7 cellular contexts compared by ENCODE assay signal in the genomic region with DNA sequence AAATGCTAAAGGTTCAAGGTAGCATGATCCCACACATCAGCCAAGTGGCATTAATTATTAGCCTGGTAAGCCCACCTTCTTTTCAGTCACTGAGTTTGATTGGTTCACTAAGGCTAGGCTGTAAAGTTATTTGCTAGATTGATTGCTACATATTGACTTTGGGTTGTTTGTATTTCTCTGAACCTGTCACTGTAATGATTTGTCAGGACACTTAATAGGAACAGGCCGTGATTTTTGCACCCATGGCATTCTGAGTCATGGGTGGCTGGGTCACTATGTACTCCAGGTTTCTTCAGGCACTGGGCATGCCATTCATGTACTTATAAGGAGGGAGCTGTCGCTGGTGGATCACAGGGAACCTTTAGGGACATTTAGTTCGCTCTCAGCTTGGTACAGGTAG. TPM values are rescaled to one million over a fixed set of nuclear protein-coding genes. Genes with fewer than 3 reads are reported as not detected.
DNase-seq lines count a peak whose midpoint lies in the region; ATAC-seq, FAIRE-seq and TF ChIP-seq lines count a peak whose summit lies in the region.
"Not testable (repeated sequence)": the region's sequence is repeated elsewhere in the genome, so short reads cannot be mapped to it uniquely, and the experiment has no call there.

No MANE protein-coding gene starts in this region.

- WGBS in liver = 23% methylated on average over 2 of the region's 3 CpGs

- not testable (repeated sequence) for ATAC-seq in gastrocnemius medialis

- not testable (repeated sequence) for H3K4me1 ChIP-seq in breast epithelium; kidney (ENCODE audit: control insufficient read depth in 1 of 2, insufficient read depth in 1 of 2, low read depth in 1 of 2, low read length in 2 of 2); liver (ENCODE audit: control insufficient read depth in 4 of 4, insufficient read depth in 4 of 4, low read length in 3 of 4); gastrocnemius medialis; tibial artery

- TF ChIP-seq POLR2A in breast epithelium (IDR thresholded peaks at IDR 0.05); gastrocnemius medialis (IDR thresholded peaks at IDR 0.05): not testable (repeated sequence)

- not testable (repeated sequence) for TF ChIP-seq RAD21 in liver (IDR thresholded peaks at IDR 0.05)

- intact Hi-C loops in breast epithelium (cut with DNase I; ENCODE audit: low total_unique reads); kidney (cut with DNase I); gastrocnemius medialis (cut with DNase I; ENCODE audit: low total_unique reads); tibial artery (cut with DNase I; ENCODE audit: low total_unique reads): not testable (repeated sequence)

- H3K36me3 ChIP-seq in breast epithelium; kidney (ENCODE audit: control insufficient read depth in 1 of 2, insufficient read depth in 2 of 2, low read length in 2 of 2); liver (ENCODE audit: control insufficient read depth in 4 of 4, insufficient read depth in 3 of 4, low read depth in 1 of 4, low read length in 3 of 4); gastrocnemius medialis; tibial artery: not testable (repeated sequence)

- H3K4me3 ChIP-seq in breast epithelium; kidney (ENCODE audit: low read length in 2 of 2); liver (ENCODE audit: low read depth in 1 of 3, low read length in 3 of 3); gastrocnemius medialis; tibial artery: not testable (repeated sequence)

- in situ Hi-C loops in gastrocnemius medialis (cut with MboI; ENCODE audit: low sequenced_read_pairs in 4 of 4) = not testable (repeated sequence)

- not testable (repeated sequence) for FAIRE-seq in kidney (lab: Jason Lieb, UNC)

- not testable (repeated sequence) for TF ChIP-seq CTCF in breast epithelium (IDR thresholded peaks at IDR 0.05); kidney (IDR thresholded peaks at IDR 0.05; ENCODE audit: borderline replicate concordance, extremely low read depth, insufficient read depth); liver (IDR thresholded peaks at IDR 0.05; ENCODE audit: low read depth, low read length, missing input control); gastrocnemius medialis (IDR thresholded peaks at IDR 0.05 in 4 of 5, conservative IDR thresholded peaks at IDR 0.05 in 1 of 5); tibial artery (IDR thresholded peaks at IDR 0.05)

- DNase-seq in HT-29 (ENCODE audit: low spot score) (peak; percentile 1), breast epithelium (ENCODE audit: low spot score in 2 of 2) (peak; percentile 39 to 49), kidney (peak; percentile 42), mucosa of gallbladder (ENCODE audit: low spot score) (peak; percentile 61), gastrocnemius medialis (peak; percentile 37 to 52), tibial artery (peak; percentile 19 to 68)

- not testable (repeated sequence) for H3K27me3 ChIP-seq in breast epithelium; liver (ENCODE audit: control insufficient read depth in 4 of 4, insufficient read depth in 4 of 4, low read length in 3 of 4); gastrocnemius medialis; tibial artery

- not testable (repeated sequence) for H3K9me3 ChIP-seq in breast epithelium; kidney (ENCODE audit: control insufficient read depth in 1 of 2, low read length in 2 of 2); liver (ENCODE audit: control insufficient read depth in 4 of 4, low read length in 3 of 4); gastrocnemius medialis; tibial artery

- H3K27ac ChIP-seq in breast epithelium; kidney (ENCODE audit: low read depth in 2 of 2, low read length in 2 of 2); gastrocnemius medialis; tibial artery: not testable (repeated sequence)
- H3K27ac ChIP-seq in liver (ENCODE audit: low read depth in 1 of 2, low read length in 2 of 2) = peak overlapping the region; percentile 31 to 35

- not testable (repeated sequence) for H3K9ac ChIP-seq in kidney (ENCODE audit: low read length in 2 of 2); liver (ENCODE audit: low read depth in 1 of 2, low read length in 2 of 2)

TF ChIP-seq in liver, 16 proteins besides CTCF, POLR2A, EP300 and RAD21:
- TF ChIP-seq SP1 (IDR thresholded peaks at IDR 0.05) = peak; percentile 38
- peak; percentile 43 to 51 for TF ChIP-seq HNF4A (conservative IDR thresholded peaks at IDR 0.05)
- TF ChIP-seq, protein P1, sequence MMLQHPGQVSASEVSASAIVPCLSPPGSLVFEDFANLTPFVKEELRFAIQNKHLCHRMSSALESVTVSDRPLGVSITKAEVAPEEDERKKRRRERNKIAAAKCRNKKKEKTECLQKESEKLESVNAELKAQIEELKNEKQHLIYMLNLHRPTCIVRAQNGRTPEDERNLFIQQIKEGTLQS (IDR thresholded peaks at IDR 0.05) = peak; percentile 21
- TF ChIP-seq FOXA1 (IDR thresholded peaks at IDR 0.05) = peak; percentile 60
- peak; percentile 38 for TF ChIP-seq RXRA (IDR thresholded peaks at IDR 0.05)
- peak; percentile 74 for TF ChIP-seq FOXA2 (IDR thresholded peaks at IDR 0.05)
- peak in 1 of 2 donors; percentile 57 for TF ChIP-seq JUND (IDR thresholded peaks at IDR 0.05)

RNA-seq across cellular contexts. Expression of a gene that starts 46.5 kb away (rescaled TPM):
- total RNA-seq in HT-29 (2014; rRNA removed; shearing (Covaris generic)) = 4.4 and 5.1 TPM in 2 replicates
- total RNA-seq in breast epithelium (10 to 100 TPM; 19.4 to 42.6 (median 41.0) TPM), kidney (20.6 TPM), liver (10 to 100 TPM in 1 of 2 donors, 1 to 10 TPM in 1; 4.7 to 17.7 TPM), mucosa of gallbladder (15.4 TPM), gastrocnemius medialis (10 to 100 TPM in 1 of 4 donors, 1 to 10 TPM in 3; 2.0 to 11.6 (median 4.1) TPM)
- polyA plus RNA-seq in kidney (ENCODE audit: insufficient read depth, low read depth, low replicate concordance) (2.0 TPM), liver (1 to 10 TPM; 1.5 to 2.3 TPM)

Comparison
In these comparisons a context has a peak if more than half of its experiments do, and no peak if none do; other contexts are left out.
1. DNase-seq: peak in every context shown above with its lines; median percentile 61 in mucosa of gallbladder; 44 in gastrocnemius medialis; 44 in breast epithelium; 44 in tibial artery; 42 in kidney; 1 in HT-29.